In the genomic region with DNA sequence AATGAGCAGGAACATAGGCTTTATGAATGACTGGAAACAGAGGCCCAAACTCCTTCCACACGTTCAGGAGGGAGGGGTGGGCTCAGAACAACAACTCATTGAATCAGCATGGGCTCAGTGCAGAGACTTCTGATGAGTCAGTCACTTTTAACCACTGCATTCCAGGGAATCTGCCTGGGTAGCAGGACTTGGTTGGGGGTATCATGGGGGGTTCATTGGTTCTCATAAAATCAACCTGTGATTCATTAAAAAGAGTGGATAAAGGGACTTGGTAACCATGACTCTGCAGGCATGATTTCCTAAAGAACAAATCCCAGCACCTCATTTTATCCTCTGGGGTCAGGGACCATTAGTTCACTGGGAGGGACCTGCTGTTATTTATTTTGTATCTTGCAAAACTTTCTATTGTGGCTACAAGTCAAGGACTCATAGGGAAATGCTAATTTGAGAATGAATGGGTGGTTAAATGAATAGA, we compare ENCODE assay signal across 11 cellular contexts. TPM values are rescaled to one million over a fixed set of nuclear protein-coding genes. Genes with fewer than 3 reads are reported as not detected.
DNase-seq lines count a peak whose midpoint lies in the region; ATAC-seq and TF ChIP-seq lines count a peak whose summit lies in the region.
"Had no signal": no experiment of that assay in that cellular context is flagged by ENCODE, and none has a peak within 500 bp of the region (broad histone marks: within the 10 kb centered on the region; RNA-seq: fewer than 3 reads in every experiment).

No MANE protein-coding gene starts in this region.

- H3K9me3 ChIP-seq in parathyroid adenoma (ENCODE audit: control insufficient read depth, low read length): no peaks in the 10 kb centered on the region
- H3K9me3 ChIP-seq: prostate gland had no signal

- H3K4me1 ChIP-seq in parathyroid adenoma: peaks cover 3% of the 10 kb centered on the region
- H3K4me1 ChIP-seq: prostate gland had no signal

- H3K27ac ChIP-seq in parathyroid adenoma: no peak overlapping the region
- H3K27ac ChIP-seq: prostate gland had no signal

- DNase-seq in ELF-1 (ENCODE audit: low read depth, low spot score) (peak; percentile 8), fibroblast of mammary gland (ENCODE audit: low read depth) (peak; percentile 99), retina (no peak), GM19238 (ENCODE audit: insufficient read length, low spot score) (no peak)
- no peak for DNase-seq in activated CD8-positive, alpha-beta T cell treated with anti-CD3 and anti-CD28 coated beads, Interleukin-2, amount 10 ng/mL, durations not matched to agents 7 days and 5 days
- DNase-seq: CD4-positive, alpha-beta memory T cell; NCI-H1105 treated with DMSO at 0.1 percent for 48 hours had no signal

- peak overlapping the region; percentile 11 for H2AFZ ChIP-seq in parathyroid adenoma

- H3K4me2 ChIP-seq in parathyroid adenoma (ENCODE audit: low read length): no peak overlapping the region

- H3K27me3 Mint-ChIP-seq in activated CD8-positive, alpha-beta T cell treated with anti-CD3 and anti-CD28 coated beads, Interleukin-2, amount 10 ng/mL, durations not matched to agents 7 days and 5 days (ENCODE audit: low read depth): peaks cover 21% of the 10 kb centered on the region

- peaks cover under 1% of the 10 kb centered on the region for H3K79me2 ChIP-seq in parathyroid adenoma

- no peak for TF ChIP-seq CTCF in fibroblast of mammary gland (conservative IDR thresholded peaks at IDR 0.05; ENCODE audit: control insufficient read depth, insufficient read depth, low read depth, low read length)
- TF ChIP-seq CTCF in parathyroid adenoma (IDR thresholded peaks at IDR 0.05): no peak

- no peaks in the 10 kb centered on the region for H3K36me3 ChIP-seq in parathyroid adenoma (ENCODE audit: control insufficient read depth, insufficient read depth, low read length)
- H3K36me3 ChIP-seq: prostate gland had no signal

- CTCF ChIA-PET in activated CD8-positive, alpha-beta T cell treated with anti-CD3 and anti-CD28 coated beads, Interleukin-2, amount 10 ng/mL, durations not matched to agents 7 days and 5 days (lab: Charles Lee): no interaction called here

- H3K27ac Mint-ChIP-seq in activated CD8-positive, alpha-beta T cell treated with anti-CD3 and anti-CD28 coated beads, Interleukin-2, amount 10 ng/mL, durations not matched to agents 7 days and 5 days: no peak overlapping the region
- H3K27ac Mint-ChIP-seq: CD4-positive, alpha-beta memory T cell had no signal

- no peaks in the 10 kb centered on the region for H3K4me1 Mint-ChIP-seq in activated CD8-positive, alpha-beta T cell treated with anti-CD3 and anti-CD28 coated beads, Interleukin-2, amount 10 ng/mL, durations not matched to agents 7 days and 5 days (ENCODE audit: low read depth)
- H3K4me1 Mint-ChIP-seq: CD4-positive, alpha-beta memory T cell had no signal

- POLR2A ChIA-PET in activated CD8-positive, alpha-beta T cell treated with anti-CD3 and anti-CD28 coated beads, Interleukin-2, amount 10 ng/mL, durations not matched to agents 7 days and 5 days (lab: Charles Lee): no interaction called here

- peaks cover 5% of the 10 kb centered on the region for H3K9me3 Mint-ChIP-seq in activated CD8-positive, alpha-beta T cell treated with anti-CD3 and anti-CD28 coated beads, Interleukin-2, amount 10 ng/mL, durations not matched to agents 7 days and 5 days (ENCODE audit: insufficient read depth)

- ATAC-seq in SK-N-SH treated with all-trans-retinoic acid at 6 μM for 48 hours (peak; percentile 88), GM18519 (IDR thresholded peaks at IDR 0.05; ENCODE audit: low FRiP score, unreplicated experiment) (no peak)
- ATAC-seq in activated CD8-positive, alpha-beta T cell treated with anti-CD3 and anti-CD28 coated beads, Interleukin-2, amount 10 ng/mL, durations not matched to agents 7 days and 5 days: no peak

- no peak overlapping the region for H3K4me3 Mint-ChIP-seq in activated CD8-positive, alpha-beta T cell treated with anti-CD3 and anti-CD28 coated beads, Interleukin-2, amount 10 ng/mL, durations not matched to agents 7 days and 5 days
- H3K4me3 Mint-ChIP-seq: CD4-positive, alpha-beta memory T cell had no signal

- H3K36me3 Mint-ChIP-seq in activated CD8-positive, alpha-beta T cell treated with anti-CD3 and anti-CD28 coated beads, Interleukin-2, amount 10 ng/mL, durations not matched to agents 7 days and 5 days (ENCODE audit: low read depth): no peaks in the 10 kb centered on the region

- no peak overlapping the region for H3K9ac ChIP-seq in parathyroid adenoma

- H3K4me3 ChIP-seq in fibroblast of mammary gland (ENCODE audit: control insufficient read depth, low read depth, low read length): no peak overlapping the region
- H3K4me3 ChIP-seq in parathyroid adenoma (ENCODE audit: low read depth, low read length): no peak overlapping the region
- H3K4me3 ChIP-seq: prostate gland had no signal

- no peaks in the 10 kb centered on the region for H3K27me3 ChIP-seq in parathyroid adenoma (ENCODE audit: control insufficient read depth, insufficient read depth, low read length)

TF ChIP-seq in SK-N-SH treated with all-trans-retinoic acid at 6 μM for 48 hours, 23 proteins besides CTCF, POLR2A, EP300 and RAD21:
- TF ChIP-seq ISL1 (CRISPR knock-in tag; IDR thresholded peaks at IDR 0.05) (no peak), RARB (CRISPR knock-in tag; IDR thresholded peaks at IDR 0.05) (no peak), BACH2 (CRISPR knock-in tag; IDR thresholded peaks at IDR 0.05; ENCODE audit: borderline replicate concordance) (no peak), TOX (CRISPR knock-in tag; IDR thresholded peaks at IDR 0.05; ENCODE audit: borderline replicate concordance) (no peak), CSDC2 (CRISPR knock-in tag; IDR thresholded peaks at IDR 0.05) (no peak), OSR1 (CRISPR knock-in tag; IDR thresholded peaks at IDR 0.05) (no peak), ZNF8 (CRISPR knock-in tag; IDR thresholded peaks at IDR 0.05) (no peak), ZNF565 (CRISPR knock-in tag; conservative IDR thresholded peaks at IDR 0.05; ENCODE audit: low read depth) (no peak), ZNF70 (CRISPR knock-in tag; IDR thresholded peaks at IDR 0.05) (no peak), ZFP3 (CRISPR knock-in tag; IDR thresholded peaks at IDR 0.05) (no peak), ESRRG (CRISPR knock-in tag; IDR thresholded peaks at IDR 0.05) (no peak)
- TF ChIP-seq, protein P1, sequence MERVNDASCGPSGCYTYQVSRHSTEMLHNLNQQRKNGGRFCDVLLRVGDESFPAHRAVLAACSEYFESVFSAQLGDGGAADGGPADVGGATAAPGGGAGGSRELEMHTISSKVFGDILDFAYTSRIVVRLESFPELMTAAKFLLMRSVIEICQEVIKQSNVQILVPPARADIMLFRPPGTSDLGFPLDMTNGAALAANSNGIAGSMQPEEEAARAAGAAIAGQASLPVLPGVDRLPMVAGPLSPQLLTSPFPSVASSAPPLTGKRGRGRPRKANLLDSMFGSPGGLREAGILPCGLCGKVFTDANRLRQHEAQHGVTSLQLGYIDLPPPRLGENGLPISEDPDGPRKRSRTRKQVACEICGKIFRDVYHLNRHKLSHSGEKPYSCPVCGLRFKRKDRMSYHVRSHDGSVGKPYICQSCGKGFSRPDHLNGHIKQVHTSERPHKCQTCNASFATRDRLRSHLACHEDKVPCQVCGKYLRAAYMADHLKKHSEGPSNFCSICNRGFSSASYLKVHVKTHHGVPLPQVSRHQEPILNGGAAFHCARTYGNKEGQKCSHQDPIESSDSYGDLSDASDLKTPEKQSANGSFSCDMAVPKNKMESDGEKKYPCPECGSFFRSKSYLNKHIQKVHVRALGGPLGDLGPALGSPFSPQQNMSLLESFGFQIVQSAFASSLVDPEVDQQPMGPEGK (CRISPR knock-in tag; IDR thresholded peaks at IDR 0.05; ENCODE audit: borderline replicate concordance): no peak
- TF ChIP-seq, protein P2, sequence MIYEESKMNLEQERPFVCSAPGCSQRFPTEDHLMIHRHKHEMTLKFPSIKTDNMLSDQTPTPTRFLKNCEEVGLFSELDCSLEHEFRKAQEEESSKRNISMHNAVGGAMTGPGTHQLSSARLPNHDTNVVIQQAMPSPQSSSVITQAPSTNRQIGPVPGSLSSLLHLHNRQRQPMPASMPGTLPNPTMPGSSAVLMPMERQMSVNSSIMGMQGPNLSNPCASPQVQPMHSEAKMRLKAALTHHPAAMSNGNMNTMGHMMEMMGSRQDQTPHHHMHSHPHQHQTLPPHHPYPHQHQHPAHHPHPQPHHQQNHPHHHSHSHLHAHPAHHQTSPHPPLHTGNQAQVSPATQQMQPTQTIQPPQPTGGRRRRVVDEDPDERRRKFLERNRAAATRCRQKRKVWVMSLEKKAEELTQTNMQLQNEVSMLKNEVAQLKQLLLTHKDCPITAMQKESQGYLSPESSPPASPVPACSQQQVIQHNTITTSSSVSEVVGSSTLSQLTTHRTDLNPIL (CRISPR knock-in tag; IDR thresholded peaks at IDR 0.05; ENCODE audit: low read depth): no peak
- TF ChIP-seq, protein P3, sequence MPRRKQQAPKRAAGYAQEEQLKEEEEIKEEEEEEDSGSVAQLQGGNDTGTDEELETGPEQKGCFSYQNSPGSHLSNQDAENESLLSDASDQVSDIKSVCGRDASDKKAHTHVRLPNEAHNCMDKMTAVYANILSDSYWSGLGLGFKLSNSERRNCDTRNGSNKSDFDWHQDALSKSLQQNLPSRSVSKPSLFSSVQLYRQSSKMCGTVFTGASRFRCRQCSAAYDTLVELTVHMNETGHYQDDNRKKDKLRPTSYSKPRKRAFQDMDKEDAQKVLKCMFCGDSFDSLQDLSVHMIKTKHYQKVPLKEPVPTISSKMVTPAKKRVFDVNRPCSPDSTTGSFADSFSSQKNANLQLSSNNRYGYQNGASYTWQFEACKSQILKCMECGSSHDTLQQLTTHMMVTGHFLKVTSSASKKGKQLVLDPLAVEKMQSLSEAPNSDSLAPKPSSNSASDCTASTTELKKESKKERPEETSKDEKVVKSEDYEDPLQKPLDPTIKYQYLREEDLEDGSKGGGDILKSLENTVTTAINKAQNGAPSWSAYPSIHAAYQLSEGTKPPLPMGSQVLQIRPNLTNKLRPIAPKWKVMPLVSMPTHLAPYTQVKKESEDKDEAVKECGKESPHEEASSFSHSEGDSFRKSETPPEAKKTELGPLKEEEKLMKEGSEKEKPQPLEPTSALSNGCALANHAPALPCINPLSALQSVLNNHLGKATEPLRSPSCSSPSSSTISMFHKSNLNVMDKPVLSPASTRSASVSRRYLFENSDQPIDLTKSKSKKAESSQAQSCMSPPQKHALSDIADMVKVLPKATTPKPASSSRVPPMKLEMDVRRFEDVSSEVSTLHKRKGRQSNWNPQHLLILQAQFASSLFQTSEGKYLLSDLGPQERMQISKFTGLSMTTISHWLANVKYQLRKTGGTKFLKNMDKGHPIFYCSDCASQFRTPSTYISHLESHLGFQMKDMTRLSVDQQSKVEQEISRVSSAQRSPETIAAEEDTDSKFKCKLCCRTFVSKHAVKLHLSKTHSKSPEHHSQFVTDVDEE (CRISPR knock-in tag; IDR thresholded peaks at IDR 0.05): no peak
TF ChIP-seq in SK-N-SH treated with all-trans-retinoic acid at 6 μM for 48 hours: peak in this region for 0.

RNA-seq across cellular contexts. Expression of a gene that starts 13.8 kb away (rescaled TPM):
- total RNA-seq in activated CD8-positive, alpha-beta T cell treated with anti-CD3 and anti-CD28 coated beads, Interleukin-2, amount 10 ng/mL, durations not matched to agents 7 days and 5 days: under 1 TPM; 0.29 to 0.73 TPM
- total RNA-seq: CD4-positive, alpha-beta memory T cell had no signal

RNA-seq across cellular contexts. Expression of a gene that starts 56.4 kb away (rescaled TPM):
- 1 to 10 TPM; 4.4 to 4.6 TPM for total RNA-seq in activated CD8-positive, alpha-beta T cell treated with anti-CD3 and anti-CD28 coated beads, Interleukin-2, amount 10 ng/mL, durations not matched to agents 7 days and 5 days

RNA-seq across cellular contexts. Expression of a gene that starts 58.2 kb away (rescaled TPM):
- not detected for total RNA-seq in activated CD8-positive, alpha-beta T cell treated with anti-CD3 and anti-CD28 coated beads, Interleukin-2, amount 10 ng/mL, durations not matched to agents 7 days and 5 days
- total RNA-seq: CD4-positive, alpha-beta memory T cell had no signal

Comparison
In these comparisons a context has a peak if more than half of its experiments do, and no peak if none do; other contexts are left out.
1. DNase-seq: peak in ELF-1 (single experiment) and fibroblast of mammary gland (single experiment); none in activated CD8-positive, alpha-beta T cell treated with anti-CD3 and anti-CD28 coated beads, Interleukin-2, amount 10 ng/mL, durations not matched to agents 7 days and 5 days (single experiment), retina (single experiment) and GM19238 (single experiment).